Comparison of ENCODE assay signal across 7 cellular contexts in the genomic region with DNA sequence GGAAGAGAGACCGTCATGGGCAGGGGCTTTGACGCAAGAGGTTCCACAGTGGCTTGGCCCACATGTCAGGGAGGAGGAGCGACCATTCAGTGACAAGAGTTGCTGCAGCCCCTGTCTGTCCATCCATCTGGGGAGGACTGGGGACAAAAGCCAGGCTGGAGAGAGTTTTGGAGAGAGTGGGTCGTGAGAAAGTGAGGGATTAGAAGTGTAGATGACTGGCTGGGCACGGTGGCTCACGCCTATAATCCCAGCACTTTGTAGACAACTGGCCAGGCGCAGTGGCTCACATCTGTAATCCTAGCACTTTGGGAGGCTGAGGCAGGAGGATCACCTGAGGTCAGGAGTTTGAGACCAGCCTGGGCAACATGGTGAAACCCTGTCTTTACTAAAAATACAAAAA. TPM values are rescaled to one million over a fixed set of nuclear protein-coding genes. Genes with fewer than 3 reads are reported as not detected.
DNase-seq lines count a peak whose midpoint lies in the region; ATAC-seq, FAIRE-seq and TF ChIP-seq lines count a peak whose summit lies in the region.
"Not testable (repeated sequence)": the region's sequence is repeated elsewhere in the genome, so short reads cannot be mapped to it uniquely, and the experiment has no call there.

No MANE protein-coding gene starts in this region.

- H4K91ac ChIP-seq in IMR-90 (ENCODE audit: insufficient read depth, low read depth, low read length) = not testable (repeated sequence)

- H2BK20ac ChIP-seq in IMR-90 (ENCODE audit: low read depth, low read length) = not testable (repeated sequence)

- not testable (repeated sequence) for H3K4ac ChIP-seq in IMR-90 (ENCODE audit: low read depth, low read length)

- 95% methylated on average over 3 of the region's 7 CpGs; no CpG with 5 or more reads in 1 of the 2 experiments for WGBS in IMR-90 (ENCODE audit: extremely low coverage in 2 of 2, insufficient read length in 1 of 2), 2 experiments

- not testable (repeated sequence) for H4K5ac ChIP-seq in IMR-90 (ENCODE audit: low read depth, low read length)

- H3K36me3 ChIP-seq in Caco-2 (ENCODE audit: control insufficient read depth, insufficient read depth, low read length); astrocyte (ENCODE audit: insufficient read depth, low read length): not testable (repeated sequence)
- H3K36me3 ChIP-seq in IMR-90 (ENCODE audit: control insufficient read depth, insufficient read depth, low read length) = peaks cover 20% of the 10 kb centered on the region; the same call in 1 of the 2 replicates

- not testable (repeated sequence) for H3K9me1 ChIP-seq in IMR-90 (ENCODE audit: insufficient read depth, low read length)

- H3K9ac ChIP-seq in IMR-90 (ENCODE audit: low read depth, low read length); astrocyte (ENCODE audit: low read length): not testable (repeated sequence)

- H3K27me3 ChIP-seq in Caco-2 (replicated peaks; ENCODE audit: control insufficient read depth, insufficient read depth, low read length); IMR-90 (ENCODE audit: control insufficient read depth, insufficient read depth, low read length); astrocyte (ENCODE audit: insufficient read depth, low read length): not testable (repeated sequence)

- not testable (repeated sequence) for H3K36me3 Mint-ChIP-seq in Caco-2 (ENCODE audit: insufficient read depth, unreplicated experiment); activated CD4-positive, alpha-beta T cell treated with anti-CD3 and anti-CD28 coated beads, Interleukin-2, amount 10 ng/mL, durations not matched to agents 24 days and 14 days (ENCODE audit: low read depth); astrocyte (ENCODE audit: low read depth, unreplicated experiment); glutamatergic neuron (ENCODE audit: unreplicated experiment); neural crest cell (ENCODE audit: low read depth); progenitor cell of endocrine pancreas (ENCODE audit: insufficient read depth)

- ATAC-seq in IMR-90 (ENCODE audit: low read depth) = not testable (repeated sequence)

- H2BK15ac ChIP-seq in IMR-90 (ENCODE audit: low read depth, low read length) = not testable (repeated sequence)

- not testable (repeated sequence) for TF ChIP-seq RAD21 in IMR-90 (IDR thresholded peaks at IDR 0.05; ENCODE audit: low read length)

- H3K14ac ChIP-seq in IMR-90 (replicated peaks; ENCODE audit: low read depth, low read length) = not testable (repeated sequence)

- H2AK9ac ChIP-seq in IMR-90 (replicated peaks; ENCODE audit: low read depth, low read length, poor library complexity) = not testable (repeated sequence)

- 0 out of 2 replicates have a peak, but pooled peaks have one; percentile 25 for TF ChIP-seq POLR2A in IMR-90 (IDR thresholded peaks at IDR 0.05; ENCODE audit: low read depth, low read length)

- H3K56ac ChIP-seq in IMR-90 (ENCODE audit: extremely low read depth, insufficient read depth, low read length) = not testable (repeated sequence)

- H4K20me1 ChIP-seq in IMR-90 (ENCODE audit: insufficient read depth, low read length) (peaks cover 17% of the 10 kb centered on the region; the same call in 1 of the 2 replicates), astrocyte (ENCODE audit: insufficient read depth, low read length) (peaks cover 12% of the 10 kb centered on the region)

- not testable (repeated sequence) for H2AK5ac ChIP-seq in IMR-90 (ENCODE audit: low read depth, low read length)

- not testable (repeated sequence) for H3K9me3 ChIP-seq in Caco-2; IMR-90 (ENCODE audit: control insufficient read depth, insufficient read depth, low read length); astrocyte (ENCODE audit: insufficient read depth, low read depth, low read length)

- not testable (repeated sequence) for BruUV-seq in Caco-2 (replicated peaks; lab: Mats Ljungman, UMichigan); IMR-90 (replicated peaks; lab: Mats Ljungman, UMichigan)

- not testable (repeated sequence) for H4K8ac ChIP-seq in IMR-90 (ENCODE audit: low read depth in 2 of 2, low read length in 2 of 2)

- dilution Hi-C loops in IMR-90 (cut with HindIII; ENCODE audit: low sequenced_read_pairs, unreplicated experiment) = not testable (repeated sequence)

- DNase-seq in Caco-2; IMR-90; activated CD4-positive, alpha-beta T cell treated with anti-CD3 and anti-CD28 coated beads, Interleukin-2, amount 10 ng/mL, durations not matched to agents 24 days and 14 days; astrocyte (ENCODE audit: low read depth); glutamatergic neuron; neural crest cell (ENCODE audit: low read depth, low spot score); progenitor cell of endocrine pancreas (ENCODE audit: low spot score, unreplicated experiment): not testable (repeated sequence)

- peaks cover 15% of the 10 kb centered on the region for H3K79me2 ChIP-seq in astrocyte (ENCODE audit: insufficient read depth, low read length)

- POLR2A ChIA-PET in Caco-2 (lab: Charles Lee); IMR-90 (lab: Charles Lee; ENCODE audit: unreplicated experiment): not testable (repeated sequence)

- not testable (repeated sequence) for FAIRE-seq in astrocyte (lab: Jason Lieb, UNC)

- H3K4me1 ChIP-seq in Caco-2; IMR-90 (ENCODE audit: control insufficient read depth, insufficient read depth, low read length); astrocyte (ENCODE audit: insufficient read depth, low read length): not testable (repeated sequence)

- not testable (repeated sequence) for H3K4me3 ChIP-seq in Caco-2 (ENCODE audit: low read depth, low read length); IMR-90 (ENCODE audit: insufficient read depth, low read depth, low read length); astrocyte (ENCODE audit: insufficient read depth, low read depth, low read length)

- H3K23ac ChIP-seq in IMR-90 (ENCODE audit: low read depth, low read length) = not testable (repeated sequence)

- not testable (repeated sequence) for H3K4me1 Mint-ChIP-seq in Caco-2 (ENCODE audit: low read depth, unreplicated experiment); activated CD4-positive, alpha-beta T cell treated with anti-CD3 and anti-CD28 coated beads, Interleukin-2, amount 10 ng/mL, durations not matched to agents 24 days and 14 days; astrocyte (ENCODE audit: low read depth, unreplicated experiment); neural crest cell; progenitor cell of endocrine pancreas (ENCODE audit: low read depth)
- H3K4me1 Mint-ChIP-seq in glutamatergic neuron (ENCODE audit: low read depth, unreplicated experiment) = peaks cover 19% of the 10 kb centered on the region

- not testable (repeated sequence) for H3K27me3 Mint-ChIP-seq in Caco-2 (ENCODE audit: insufficient read depth, unreplicated experiment); activated CD4-positive, alpha-beta T cell treated with anti-CD3 and anti-CD28 coated beads, Interleukin-2, amount 10 ng/mL, durations not matched to agents 24 days and 14 days; astrocyte (ENCODE audit: low read depth, unreplicated experiment); glutamatergic neuron (ENCODE audit: unreplicated experiment); neural crest cell (ENCODE audit: low read depth); progenitor cell of endocrine pancreas

- H2BK5ac ChIP-seq in IMR-90 (ENCODE audit: low read depth, low read length, poor library complexity, severe bottlenecking) = not testable (repeated sequence)

- not testable (repeated sequence) for H2BK120ac ChIP-seq in IMR-90 (ENCODE audit: low read depth, low read length)

- CTCF ChIA-PET in Caco-2 (lab: Charles Lee); IMR-90 (lab: Yijun Ruan, JAX): not testable (repeated sequence)

- H3K9me3 Mint-ChIP-seq in Caco-2 (ENCODE audit: unreplicated experiment); activated CD4-positive, alpha-beta T cell treated with anti-CD3 and anti-CD28 coated beads, Interleukin-2, amount 10 ng/mL, durations not matched to agents 24 days and 14 days; astrocyte (ENCODE audit: unreplicated experiment); neural crest cell; progenitor cell of endocrine pancreas (ENCODE audit: low read depth): not testable (repeated sequence)
- peaks cover 10% of the 10 kb centered on the region for H3K9me3 Mint-ChIP-seq in glutamatergic neuron (ENCODE audit: unreplicated experiment)

- not testable (repeated sequence) for H2AFZ ChIP-seq in IMR-90 (replicated peaks; ENCODE audit: low read length, poor library complexity); astrocyte (ENCODE audit: low read depth, low read length)

- H3K4me2 ChIP-seq in IMR-90 (ENCODE audit: low read depth, low read length); astrocyte (ENCODE audit: low read length): not testable (repeated sequence)

- H3K27ac ChIP-seq in IMR-90 (ENCODE audit: insufficient read depth, low read length); astrocyte (ENCODE audit: low read depth, low read length): not testable (repeated sequence)

- peaks cover 8 to 62% of the 10 kb centered on the region in 2 experiments for H3K79me1 ChIP-seq in IMR-90 (ENCODE audit: low read depth in 1 of 2, low read length in 2 of 2)

- not testable (repeated sequence) for H3K18ac ChIP-seq in IMR-90 (ENCODE audit: low read depth, low read length)

- TF ChIP-seq CTCF in Caco-2 (IDR thresholded peaks at IDR 0.05; ENCODE audit: insufficient read depth in 1 of 2, low read depth in 1 of 2, low read length in 1 of 2, severe bottlenecking in 1 of 2, unreplicated experiment in 1 of 2); IMR-90 (conservative IDR thresholded peaks at IDR 0.05; ENCODE audit: low read depth, low read length); astrocyte (IDR thresholded peaks at IDR 0.05; ENCODE audit: insufficient read depth, low read depth, low read length); glutamatergic neuron (IDR thresholded peaks at IDR 0.05; ENCODE audit: partially characterized antibody, unreplicated experiment); neural crest cell (conservative IDR thresholded peaks at IDR 0.05); progenitor cell of endocrine pancreas (IDR thresholded peaks at IDR 0.05; ENCODE audit: unreplicated experiment): not testable (repeated sequence)

- not testable (repeated sequence) for H3K4me3 Mint-ChIP-seq in Caco-2 (ENCODE audit: unreplicated experiment); activated CD4-positive, alpha-beta T cell treated with anti-CD3 and anti-CD28 coated beads, Interleukin-2, amount 10 ng/mL, durations not matched to agents 24 days and 14 days; astrocyte (ENCODE audit: unreplicated experiment); neural crest cell; progenitor cell of endocrine pancreas (ENCODE audit: low read depth)
- peak overlapping the region; percentile 23 for H3K4me3 Mint-ChIP-seq in glutamatergic neuron (ENCODE audit: unreplicated experiment)

- H3K27ac Mint-ChIP-seq in Caco-2 (ENCODE audit: unreplicated experiment) (peak overlapping the region; percentile 9), astrocyte (ENCODE audit: unreplicated experiment) (peak overlapping the region; percentile 1), glutamatergic neuron (ENCODE audit: unreplicated experiment) (peak overlapping the region; percentile 92), neural crest cell (ENCODE audit: unreplicated experiment) (peak overlapping the region; percentile 89), progenitor cell of endocrine pancreas (peak overlapping the region; percentile 30)
- peak overlapping the region; percentile 26 for H3K27ac Mint-ChIP-seq in activated CD4-positive, alpha-beta T cell treated with anti-CD3 and anti-CD28 coated beads, Interleukin-2, amount 10 ng/mL, durations not matched to agents 24 days and 14 days

- intact Hi-C loops in Caco-2 (cut with micrococcal nuclease; ENCODE audit: unreplicated experiment); IMR-90 (cut with micrococcal nuclease); activated CD4-positive, alpha-beta T cell treated with anti-CD3 and anti-CD28 coated beads, Interleukin-2, amount 10 ng/mL, durations not matched to agents 24 days and 14 days (cut with micrococcal nuclease): not testable (repeated sequence)

- in situ Hi-C loops in IMR-90 (cut with MboI; ENCODE audit: low sequenced_read_pairs) = not testable (repeated sequence)

RNA-seq across cellular contexts. Expression of a gene that starts 45.1 kb away (rescaled TPM):
- total RNA-seq in Caco-2 (2022) (20.3 and 21.2 TPM in 2 replicates), IMR-90 (2012; rRNA removed) (56.6 and 62.8 TPM in 2 replicates), astrocyte (31.4 and 33.2 TPM in 2 replicates), glutamatergic neuron (ENCODE audit: unreplicated experiment) (14.1 TPM), neural crest cell (17.0 and 17.7 TPM in 2 replicates), progenitor cell of endocrine pancreas (18.6 and 19.4 TPM in 2 replicates)
- 34.8 and 34.9 TPM in 2 replicates for polyA plus RNA-seq in IMR-90 (2012; rRNA removed)
- polyA plus RNA-seq in IMR-90 (2012; cell fraction: cytosol; rRNA removed) = 10.0 and 16.1 TPM in 2 replicates
- 16.5 and 73.5 TPM in 2 replicates for polyA plus RNA-seq in IMR-90 (2012; cell fraction: nucleus; rRNA removed; ENCODE audit: low replicate concordance)
- total RNA-seq in activated CD4-positive, alpha-beta T cell treated with anti-CD3 and anti-CD28 coated beads, Interleukin-2, amount 10 ng/mL, durations not matched to agents 24 days and 14 days = 23.6 and 23.8 TPM in 2 replicates

Comparison
In these comparisons a context has a peak if more than half of its experiments do, and no peak if none do; other contexts are left out.
1. H3K27ac Mint-ChIP-seq: peak in every context shown above with its lines; median percentile 92 in glutamatergic neuron; 89 in neural crest cell; 30 in progenitor cell of endocrine pancreas; 26 in activated CD4-positive, alpha-beta T cell treated with anti-CD3 and anti-CD28 coated beads, Interleukin-2, amount 10 ng/mL, durations not matched to agents 24 days and 14 days; 9 in Caco-2; 1 in astrocyte.